In genomic region chr5:140107312-140108092, GRCh38 we compare ENCODE assay signal across 1 cellular context.
A peak's percentile ranks its signal among the peaks of the same experiment; 100 is the strongest.
TF ChIP-seq lines count a peak whose summit lies in the region.

No MANE protein-coding gene starts in this region.

TF ChIP-seq in HepG2, 621 proteins besides CTCF, POLR2A, EP300 and RAD21 (continued from another document and continues in another):
- TF ChIP-seq, protein P1, sequence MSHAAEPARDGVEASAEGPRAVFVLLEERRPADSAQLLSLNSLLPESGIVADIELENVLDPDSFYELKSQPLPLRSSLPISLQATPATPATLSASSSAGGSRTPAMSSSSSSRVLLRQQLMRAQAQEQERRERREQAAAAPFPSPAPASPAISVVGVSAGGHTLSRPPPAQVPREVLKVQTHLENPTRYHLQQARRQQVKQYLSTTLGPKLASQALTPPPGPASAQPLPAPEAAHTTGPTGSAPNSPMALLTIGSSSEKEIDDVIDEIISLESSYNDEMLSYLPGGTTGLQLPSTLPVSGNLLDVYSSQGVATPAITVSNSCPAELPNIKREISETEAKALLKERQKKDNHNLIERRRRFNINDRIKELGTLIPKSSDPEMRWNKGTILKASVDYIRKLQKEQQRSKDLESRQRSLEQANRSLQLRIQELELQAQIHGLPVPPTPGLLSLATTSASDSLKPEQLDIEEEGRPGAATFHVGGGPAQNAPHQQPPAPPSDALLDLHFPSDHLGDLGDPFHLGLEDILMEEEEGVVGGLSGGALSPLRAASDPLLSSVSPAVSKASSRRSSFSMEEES (CRISPR knock-in tag; IDR thresholded peaks at IDR 0.05): peak; percentile 50; the same call in 1 of the 2 replicates
- TF ChIP-seq, protein P2, sequence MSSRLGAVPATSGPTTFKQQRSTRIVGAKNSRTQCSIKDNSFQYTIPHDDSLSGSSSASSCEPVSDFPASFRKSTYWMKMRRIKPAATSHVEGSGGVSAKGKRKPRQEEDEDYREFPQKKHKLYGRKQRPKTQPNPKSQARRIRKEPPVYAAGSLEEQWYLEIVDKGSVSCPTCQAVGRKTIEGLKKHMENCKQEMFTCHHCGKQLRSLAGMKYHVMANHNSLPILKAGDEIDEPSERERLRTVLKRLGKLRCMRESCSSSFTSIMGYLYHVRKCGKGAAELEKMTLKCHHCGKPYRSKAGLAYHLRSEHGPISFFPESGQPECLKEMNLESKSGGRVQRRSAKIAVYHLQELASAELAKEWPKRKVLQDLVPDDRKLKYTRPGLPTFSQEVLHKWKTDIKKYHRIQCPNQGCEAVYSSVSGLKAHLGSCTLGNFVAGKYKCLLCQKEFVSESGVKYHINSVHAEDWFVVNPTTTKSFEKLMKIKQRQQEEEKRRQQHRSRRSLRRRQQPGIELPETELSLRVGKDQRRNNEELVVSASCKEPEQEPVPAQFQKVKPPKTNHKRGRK (CRISPR knock-in tag; IDR thresholded peaks at IDR 0.05): no peak
- no peak for TF ChIP-seq ZNF550 (CRISPR knock-in tag; IDR thresholded peaks at IDR 0.05; ENCODE audit: borderline replicate concordance)
- no peak for TF ChIP-seq ZNF451 (CRISPR knock-in tag; IDR thresholded peaks at IDR 0.05)
- no peak for TF ChIP-seq ZNF468 (CRISPR knock-in tag; IDR thresholded peaks at IDR 0.05)
- TF ChIP-seq SRF (IDR thresholded peaks at IDR 0.05; ENCODE audit: low read depth, low read length): no peak
- 0 out of 2 replicates have a peak, but pooled peaks have one; percentile 23 for TF ChIP-seq MEF2D (CRISPR knock-in tag; IDR thresholded peaks at IDR 0.05)
- TF ChIP-seq, protein P3, sequence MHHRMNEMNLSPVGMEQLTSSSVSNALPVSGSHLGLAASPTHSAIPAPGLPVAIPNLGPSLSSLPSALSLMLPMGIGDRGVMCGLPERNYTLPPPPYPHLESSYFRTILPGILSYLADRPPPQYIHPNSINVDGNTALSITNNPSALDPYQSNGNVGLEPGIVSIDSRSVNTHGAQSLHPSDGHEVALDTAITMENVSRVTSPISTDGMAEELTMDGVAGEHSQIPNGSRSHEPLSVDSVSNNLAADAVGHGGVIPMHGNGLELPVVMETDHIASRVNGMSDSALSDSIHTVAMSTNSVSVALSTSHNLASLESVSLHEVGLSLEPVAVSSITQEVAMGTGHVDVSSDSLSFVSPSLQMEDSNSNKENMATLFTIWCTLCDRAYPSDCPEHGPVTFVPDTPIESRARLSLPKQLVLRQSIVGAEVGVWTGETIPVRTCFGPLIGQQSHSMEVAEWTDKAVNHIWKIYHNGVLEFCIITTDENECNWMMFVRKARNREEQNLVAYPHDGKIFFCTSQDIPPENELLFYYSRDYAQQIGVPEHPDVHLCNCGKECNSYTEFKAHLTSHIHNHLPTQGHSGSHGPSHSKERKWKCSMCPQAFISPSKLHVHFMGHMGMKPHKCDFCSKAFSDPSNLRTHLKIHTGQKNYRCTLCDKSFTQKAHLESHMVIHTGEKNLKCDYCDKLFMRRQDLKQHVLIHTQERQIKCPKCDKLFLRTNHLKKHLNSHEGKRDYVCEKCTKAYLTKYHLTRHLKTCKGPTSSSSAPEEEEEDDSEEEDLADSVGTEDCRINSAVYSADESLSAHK (CRISPR knock-in tag; IDR thresholded peaks at IDR 0.05; ENCODE audit: borderline replicate concordance): no peak
- TF ChIP-seq MBD4 (IDR thresholded peaks at IDR 0.05; ENCODE audit: borderline replicate concordance, low read length): no peak
- TF ChIP-seq ZBTB7A (CRISPR knock-in tag; IDR thresholded peaks at IDR 0.05): no peak
- TF ChIP-seq KDM4B (CRISPR knock-in tag; IDR thresholded peaks at IDR 0.05): peak; percentile 71; the same call in 1 of the 2 replicates
- no peak for TF ChIP-seq SP5 (CRISPR knock-in tag; IDR thresholded peaks at IDR 0.05; ENCODE audit: borderline replicate concordance, low read depth)
- no peak; the same call in 1 of the 2 replicates for TF ChIP-seq ZNF776 (CRISPR knock-in tag; IDR thresholded peaks at IDR 0.05)
- peak; percentile 53 for TF ChIP-seq GATAD2A (CRISPR knock-in tag; IDR thresholded peaks at IDR 0.05)
- TF ChIP-seq, protein P4, sequence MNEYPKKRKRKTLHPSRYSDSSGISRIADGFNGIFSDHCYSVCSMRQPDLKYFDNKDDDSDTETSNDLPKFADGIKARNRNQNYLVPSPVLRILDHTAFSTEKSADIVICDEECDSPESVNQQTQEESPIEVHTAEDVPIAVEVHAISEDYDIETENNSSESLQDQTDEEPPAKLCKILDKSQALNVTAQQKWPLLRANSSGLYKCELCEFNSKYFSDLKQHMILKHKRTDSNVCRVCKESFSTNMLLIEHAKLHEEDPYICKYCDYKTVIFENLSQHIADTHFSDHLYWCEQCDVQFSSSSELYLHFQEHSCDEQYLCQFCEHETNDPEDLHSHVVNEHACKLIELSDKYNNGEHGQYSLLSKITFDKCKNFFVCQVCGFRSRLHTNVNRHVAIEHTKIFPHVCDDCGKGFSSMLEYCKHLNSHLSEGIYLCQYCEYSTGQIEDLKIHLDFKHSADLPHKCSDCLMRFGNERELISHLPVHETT (CRISPR knock-in tag; conservative IDR thresholded peaks at IDR 0.05): peak; percentile 9; the same call in 1 of the 2 replicates
- no peak for TF ChIP-seq MAFG (CRISPR knock-in tag; IDR thresholded peaks at IDR 0.05)
- peak; percentile 17 for TF ChIP-seq ASH2L (IDR thresholded peaks at IDR 0.05; ENCODE audit: insufficient read length, low read depth, low read length)
- no peak; the same call in 1 of the 2 replicates for TF ChIP-seq ZNF230 (CRISPR knock-in tag; IDR thresholded peaks at IDR 0.05)
- TF ChIP-seq EED (CRISPR knock-in tag; IDR thresholded peaks at IDR 0.05): peak; percentile 82
- peak; percentile 44 for TF ChIP-seq ZBTB43 (CRISPR knock-in tag; conservative IDR thresholded peaks at IDR 0.05)
- no peak for TF ChIP-seq SIX1 (CRISPR knock-in tag; IDR thresholded peaks at IDR 0.05; ENCODE audit: borderline replicate concordance)
- TF ChIP-seq, protein P5, sequence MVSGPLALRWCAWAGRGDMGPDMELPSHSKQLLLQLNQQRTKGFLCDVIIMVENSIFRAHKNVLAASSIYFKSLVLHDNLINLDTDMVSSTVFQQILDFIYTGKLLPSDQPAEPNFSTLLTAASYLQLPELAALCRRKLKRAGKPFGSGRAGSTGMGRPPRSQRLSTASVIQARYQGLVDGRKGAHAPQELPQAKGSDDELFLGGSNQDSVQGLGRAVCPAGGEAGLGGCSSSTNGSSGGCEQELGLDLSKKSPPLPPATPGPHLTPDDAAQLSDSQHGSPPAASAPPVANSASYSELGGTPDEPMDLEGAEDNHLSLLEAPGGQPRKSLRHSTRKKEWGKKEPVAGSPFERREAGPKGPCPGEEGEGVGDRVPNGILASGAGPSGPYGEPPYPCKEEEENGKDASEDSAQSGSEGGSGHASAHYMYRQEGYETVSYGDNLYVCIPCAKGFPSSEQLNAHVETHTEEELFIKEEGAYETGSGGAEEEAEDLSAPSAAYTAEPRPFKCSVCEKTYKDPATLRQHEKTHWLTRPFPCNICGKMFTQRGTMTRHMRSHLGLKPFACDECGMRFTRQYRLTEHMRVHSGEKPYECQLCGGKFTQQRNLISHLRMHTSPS (CRISPR knock-in tag; IDR thresholded peaks at IDR 0.05; ENCODE audit: low read depth): no peak
- TF ChIP-seq SIN3A (IDR thresholded peaks at IDR 0.05; ENCODE audit: borderline replicate concordance, low read depth, low read length): peak; percentile 67; the same call in 1 of the 2 replicates
- TF ChIP-seq TOE1 (CRISPR knock-in tag; IDR thresholded peaks at IDR 0.05): no peak
- TF ChIP-seq MTA3 (CRISPR knock-in tag; IDR thresholded peaks at IDR 0.05): no peak
- TF ChIP-seq ZFYVE20 (CRISPR knock-in tag; IDR thresholded peaks at IDR 0.05; ENCODE audit: borderline replicate concordance, low read depth): no peak
- TF ChIP-seq MTF2 (CRISPR knock-in tag; IDR thresholded peaks at IDR 0.05; ENCODE audit: borderline replicate concordance): peak; percentile 96
- TF ChIP-seq HMGA1 (CRISPR knock-in tag; conservative IDR thresholded peaks at IDR 0.05): no peak
- TF ChIP-seq FOXK1 (CRISPR knock-in tag; IDR thresholded peaks at IDR 0.05; ENCODE audit: borderline replicate concordance, low read depth): peak; percentile 32; the same call in 1 of the 2 replicates
- TF ChIP-seq, protein P6, sequence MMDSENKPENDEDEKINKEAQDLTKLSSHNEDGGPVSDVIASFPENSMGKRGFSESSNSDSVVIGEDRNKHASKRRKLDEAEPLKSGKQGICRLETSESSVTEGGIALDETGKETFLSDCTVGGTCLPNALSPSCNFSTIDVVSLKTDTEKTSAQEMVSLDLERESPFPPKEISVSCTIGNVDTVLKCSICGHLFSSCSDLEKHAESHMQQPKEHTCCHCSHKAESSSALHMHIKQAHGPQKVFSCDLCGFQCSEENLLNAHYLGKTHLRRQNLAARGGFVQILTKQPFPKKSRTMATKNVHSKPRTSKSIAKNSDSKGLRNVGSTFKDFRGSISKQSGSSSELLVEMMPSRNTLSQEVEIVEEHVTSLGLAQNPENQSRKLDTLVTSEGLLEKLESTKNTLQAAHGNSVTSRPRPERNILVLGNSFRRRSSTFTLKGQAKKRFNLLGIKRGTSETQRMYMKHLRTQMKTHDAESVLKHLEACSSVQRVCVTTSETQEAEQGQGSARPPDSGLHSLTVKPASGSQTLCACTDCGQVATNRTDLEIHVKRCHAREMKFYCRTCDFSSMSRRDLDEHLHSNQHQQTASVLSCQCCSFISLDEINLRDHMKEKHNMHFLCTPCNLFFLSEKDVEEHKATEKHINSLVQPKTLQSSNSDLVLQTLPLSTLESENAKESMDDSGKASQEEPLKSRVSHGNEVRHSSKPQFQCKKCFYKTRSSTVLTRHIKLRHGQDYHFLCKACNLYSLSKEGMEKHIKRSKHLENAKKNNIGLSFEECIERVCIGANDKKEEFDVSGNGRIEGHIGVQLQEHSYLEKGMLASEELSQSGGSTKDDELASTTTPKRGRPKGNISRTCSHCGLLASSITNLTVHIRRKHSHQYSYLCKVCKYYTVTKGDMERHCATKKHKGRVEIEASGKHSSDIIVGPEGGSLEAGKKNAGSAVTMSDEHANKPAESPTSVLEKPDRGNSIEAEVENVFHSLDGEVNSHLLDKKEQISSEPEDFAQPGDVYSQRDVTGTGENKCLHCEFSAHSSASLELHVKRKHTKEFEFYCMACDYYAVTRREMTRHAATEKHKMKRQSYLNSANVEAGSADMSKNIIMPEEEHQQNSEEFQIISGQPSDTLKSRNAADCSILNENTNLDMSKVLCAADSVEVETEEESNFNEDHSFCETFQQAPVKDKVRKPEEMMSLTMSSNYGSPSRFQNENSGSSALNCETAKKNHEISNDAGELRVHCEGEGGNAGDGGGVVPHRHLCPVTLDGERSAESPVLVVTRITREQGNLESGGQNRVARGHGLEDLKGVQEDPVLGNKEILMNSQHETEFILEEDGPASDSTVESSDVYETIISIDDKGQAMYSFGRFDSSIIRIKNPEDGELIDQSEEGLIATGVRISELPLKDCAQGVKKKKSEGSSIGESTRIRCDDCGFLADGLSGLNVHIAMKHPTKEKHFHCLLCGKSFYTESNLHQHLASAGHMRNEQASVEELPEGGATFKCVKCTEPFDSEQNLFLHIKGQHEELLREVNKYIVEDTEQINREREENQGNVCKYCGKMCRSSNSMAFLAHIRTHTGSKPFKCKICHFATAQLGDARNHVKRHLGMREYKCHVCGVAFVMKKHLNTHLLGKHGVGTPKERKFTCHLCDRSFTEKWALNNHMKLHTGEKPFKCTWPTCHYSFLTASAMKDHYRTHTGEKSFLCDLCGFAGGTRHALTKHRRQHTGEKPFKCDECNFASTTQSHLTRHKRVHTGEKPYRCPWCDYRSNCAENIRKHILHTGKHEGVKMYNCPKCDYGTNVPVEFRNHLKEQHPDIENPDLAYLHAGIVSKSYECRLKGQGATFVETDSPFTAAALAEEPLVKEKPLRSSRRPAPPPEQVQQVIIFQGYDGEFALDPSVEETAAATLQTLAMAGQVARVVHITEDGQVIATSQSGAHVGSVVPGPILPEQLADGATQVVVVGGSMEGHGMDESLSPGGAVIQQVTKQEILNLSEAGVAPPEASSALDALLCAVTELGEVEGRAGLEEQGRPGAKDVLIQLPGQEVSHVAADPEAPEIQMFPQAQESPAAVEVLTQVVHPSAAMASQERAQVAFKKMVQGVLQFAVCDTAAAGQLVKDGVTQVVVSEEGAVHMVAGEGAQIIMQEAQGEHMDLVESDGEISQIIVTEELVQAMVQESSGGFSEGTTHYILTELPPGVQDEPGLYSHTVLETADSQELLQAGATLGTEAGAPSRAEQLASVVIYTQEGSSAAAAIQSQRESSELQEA (CRISPR knock-in tag; IDR thresholded peaks at IDR 0.05; ENCODE audit: not compliant biosample characterization): no peak
- 0 out of 2 replicates have a peak, but pooled peaks have one; percentile 20 for TF ChIP-seq ONECUT2 (CRISPR knock-in tag; IDR thresholded peaks at IDR 0.05)
- peak; percentile 60; the same call in 1 of the 2 replicates for TF ChIP-seq IKZF5 (CRISPR knock-in tag; IDR thresholded peaks at IDR 0.05)
- no peak for TF ChIP-seq ZNF615 (CRISPR knock-in tag; IDR thresholded peaks at IDR 0.05; ENCODE audit: borderline replicate concordance)
- TF ChIP-seq SRSF4 (IDR thresholded peaks at IDR 0.05; ENCODE audit: low read depth, low read length, poor library complexity, severe bottlenecking): no peak
- TF ChIP-seq ZNF644 (CRISPR knock-in tag; IDR thresholded peaks at IDR 0.05; ENCODE audit: low read depth): 0 out of 2 replicates have a peak, but pooled peaks have one; percentile 11
- TF ChIP-seq HNRNPL (IDR thresholded peaks at IDR 0.05; ENCODE audit: low read depth, low read length): no peak
- 0 out of 2 replicates have a peak, but pooled peaks have one; percentile 18 for TF ChIP-seq ZNF430 (CRISPR knock-in tag; IDR thresholded peaks at IDR 0.05)
- TF ChIP-seq ZNF781 (CRISPR knock-in tag; IDR thresholded peaks at IDR 0.05; ENCODE audit: borderline replicate concordance, not compliant biosample characterization): peak; percentile 94
- peak; percentile 63; the same call in 1 of the 2 replicates for TF ChIP-seq PAX8 (CRISPR knock-in tag; IDR thresholded peaks at IDR 0.05; ENCODE audit: borderline replicate concordance)
- peak; percentile 94 for TF ChIP-seq ZNF772 (CRISPR knock-in tag; IDR thresholded peaks at IDR 0.05)
- TF ChIP-seq ZNF678 (CRISPR knock-in tag; IDR thresholded peaks at IDR 0.05): no peak; the same call in 1 of the 2 replicates
- peak; percentile 35; the same call in 2 of the 3 replicates for TF ChIP-seq MXI1 (IDR thresholded peaks at IDR 0.05; ENCODE audit: borderline replicate concordance, low read depth, low read length)
